Comparison of ENCODE assay signal across 22 cellular contexts in the genomic region with DNA sequence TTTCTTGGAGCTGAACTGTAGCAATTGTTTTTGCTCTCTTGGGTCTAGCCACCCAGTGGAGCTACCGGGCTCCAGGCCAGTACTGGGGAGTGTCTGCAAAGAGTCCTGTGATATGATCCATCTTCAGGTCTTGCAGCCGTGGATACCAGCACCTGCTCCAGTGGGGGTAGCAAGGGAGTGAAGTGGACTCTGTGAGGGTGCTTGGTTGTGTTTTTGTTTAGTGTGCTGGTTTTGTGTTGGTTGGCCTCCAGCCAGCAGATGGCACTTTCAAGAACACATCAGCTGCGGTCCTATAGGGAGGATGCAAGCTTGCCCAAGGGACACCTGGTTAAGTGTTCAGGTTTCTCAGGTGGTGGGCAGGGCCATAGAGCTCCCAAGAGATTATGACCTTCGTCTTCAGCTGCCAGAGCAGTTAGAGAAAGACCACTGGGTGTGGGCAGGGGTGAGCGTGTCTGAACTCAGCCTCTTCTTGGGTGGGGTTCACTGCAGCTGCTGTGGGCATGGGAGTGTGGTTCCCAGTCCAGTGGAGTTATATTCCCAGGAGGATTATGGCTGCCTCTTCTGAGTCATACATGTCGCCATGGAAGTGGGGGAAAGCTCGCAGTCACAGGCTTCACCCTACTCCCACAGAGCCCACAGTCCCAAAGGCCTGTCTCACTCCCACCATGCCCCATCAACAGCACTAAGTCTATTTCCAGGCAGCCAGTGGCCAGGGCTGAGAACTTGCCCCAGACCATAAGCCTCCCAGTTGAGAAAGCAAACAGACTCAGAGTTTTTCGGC.
"Had no signal": no experiment of that assay in that cellular context is flagged by ENCODE, and none has a peak within 500 bp of the region (broad histone marks: within the 10 kb centered on the region; RNA-seq: fewer than 3 reads in every experiment).

No MANE protein-coding gene starts in this region.

- H3K27ac ChIP-seq: ascending aorta, body of pancreas, RWPE1 had no signal

- H3K9me3 Mint-ChIP-seq: activated CD8-positive, alpha-beta T cell treated with anti-CD3 and anti-CD28 coated beads for 36 hours; activated naive CD4-positive, alpha-beta T cell treated with anti-CD3 and anti-CD28 coated beads, Interleukin-2, amount 50 U/mL, for 72 hours; activated naive CD8-positive, alpha-beta T cell treated with anti-CD3 and anti-CD28 coated beads, Interleukin-2, amount 50 U/mL, for 24 hours had no signal

- DNase-seq: activated CD4-positive, alpha-beta T cell treated with anti-CD3 and anti-CD28 coated beads for 4 hours; activated CD8-positive, alpha-beta memory T cell treated with anti-CD3 and anti-CD28 coated beads, Interleukin-2, amount 50 U/mL, for 4 hours; activated CD8-positive, alpha-beta T cell treated with anti-CD3 and anti-CD28 coated beads for 36 hours; activated naive CD8-positive, alpha-beta T cell treated with anti-CD3 and anti-CD28 coated beads, Interleukin-2, amount 50 U/mL, for 24 hours; amniotic stem cell; body of pancreas; KG1; NCI-H1048; NCI-H146; NCI-H187 treated with DMSO at 0.1 percent for 48 hours; NCI-H2107; NCI-H510A treated with DMSO at 0.1 percent for 48 hours; NCI-H69; NK-92 treated with Interleukin-12 subunit alpha and Interleukin-12 subunit beta, amount 100 ng/mL, for 24 hours; OCI-M1; Right ventricle myocardium superior had no signal

- H3K4me1 Mint-ChIP-seq: activated naive CD8-positive, alpha-beta T cell treated with anti-CD3 and anti-CD28 coated beads, Interleukin-2, amount 50 U/mL, for 24 hours had no signal

- H3K4me3 ChIP-seq: ascending aorta, body of pancreas had no signal

- H3K9me3 ChIP-seq: ascending aorta, body of pancreas had no signal

- H3K36me3 ChIP-seq: ascending aorta had no signal

- H3K4me1 ChIP-seq: ascending aorta, body of pancreas had no signal

- H3K27ac Mint-ChIP-seq: activated CD8-positive, alpha-beta T cell treated with anti-CD3 and anti-CD28 coated beads for 36 hours; activated naive CD4-positive, alpha-beta T cell treated with anti-CD3 and anti-CD28 coated beads, Interleukin-2, amount 50 U/mL, for 72 hours; activated naive CD8-positive, alpha-beta T cell treated with anti-CD3 and anti-CD28 coated beads, Interleukin-2, amount 50 U/mL, for 24 hours; T-helper 1 cell treated with Interleukin-12 subunit alpha and Interleukin-12 subunit beta and Interleukin-4 antibody, amounts not matched to agents 30 μg/mL and 1 μg/mL, for 36 hours had no signal

- H3K36me3 Mint-ChIP-seq: activated naive CD4-positive, alpha-beta T cell treated with anti-CD3 and anti-CD28 coated beads, Interleukin-2, amount 50 U/mL, for 72 hours had no signal

- H3K27me3 Mint-ChIP-seq: activated CD8-positive, alpha-beta T cell treated with anti-CD3 and anti-CD28 coated beads for 36 hours; activated naive CD8-positive, alpha-beta T cell treated with anti-CD3 and anti-CD28 coated beads, Interleukin-2, amount 50 U/mL, for 24 hours had no signal

- ATAC-seq: activated CD4-positive, CD25-positive, alpha-beta regulatory T cell treated with anti-CD3 and anti-CD28 coated beads, Interleukin-2, amount 50 U/mL, for 24 hours; activated CD8-positive, alpha-beta T cell treated with anti-CD3 and anti-CD28 coated beads for 36 hours; activated naive CD4-positive, alpha-beta T cell treated with anti-CD3 and anti-CD28 coated beads, Interleukin-2, amount 50 U/mL, for 72 hours; activated naive CD8-positive, alpha-beta T cell treated with anti-CD3 and anti-CD28 coated beads, Interleukin-2, amount 50 U/mL, for 24 hours; body of pancreas; Panc1 had no signal

- H3K27me3 ChIP-seq: ascending aorta, body of pancreas had no signal

- H3K4me3 Mint-ChIP-seq: activated CD8-positive, alpha-beta T cell treated with anti-CD3 and anti-CD28 coated beads for 36 hours; activated naive CD8-positive, alpha-beta T cell treated with anti-CD3 and anti-CD28 coated beads, Interleukin-2, amount 50 U/mL, for 24 hours; T-helper 1 cell treated with Interleukin-12 subunit alpha and Interleukin-12 subunit beta and Interleukin-4 antibody, amounts not matched to agents 30 μg/mL and 1 μg/mL, for 36 hours had no signal
